Comparison of ENCODE assay signal across 8 cellular contexts in genomic region chr1:15836772-15837669, GRCh38. TPM values are rescaled to one million over a fixed set of nuclear protein-coding genes. Genes with fewer than 3 reads are reported as not detected.
DNase-seq lines count a peak whose midpoint lies in the region; ATAC-seq lines count a peak whose summit lies in the region.

No MANE protein-coding gene starts in this region.

- no peaks in the 10 kb centered on the region for H3K27me3 ChIP-seq in iPS-15b (ENCODE audit: control insufficient read depth, insufficient read depth, low read length)

- peaks cover 20% of the 10 kb centered on the region for H3K4me1 Mint-ChIP-seq in activated T-cell treated with anti-CD3 and anti-CD28 coated beads, Interleukin-2, amount 50 U/mL, for 4 hours (ENCODE audit: low read depth)

- H3K4me1 ChIP-seq in iPS-15b (ENCODE audit: control insufficient read depth, insufficient read depth, low read length), result no peaks in the 10 kb centered on the region

- H3K36me3 ChIP-seq in iPS-15b (ENCODE audit: control insufficient read depth, insufficient read depth, low read length), result no peaks in the 10 kb centered on the region

- H3K4me3 Mint-ChIP-seq in activated T-cell treated with anti-CD3 and anti-CD28 coated beads, Interleukin-2, amount 50 U/mL, for 4 hours, result peak overlapping the region; percentile 93

- DNase-seq in Right ventricle myocardium inferior (ENCODE audit: missing footprints), result peak; percentile 85
- DNase-seq in cardiac septum (ENCODE audit: low spot score), result no peak
- peak; percentile 70 for DNase-seq in activated T-cell treated with anti-CD3 and anti-CD28 coated beads, Interleukin-2, amount 50 U/mL, for 4 hours
- DNase-seq in stimulated activated CD4-positive, alpha-beta T cell treated with anti-CD3 and anti-CD28 coated beads, Interleukin-1b, Interleukin-23, amount 100 ng/mL, for 4 hours (ENCODE audit: low read depth in 2 of 2), result peak; percentile 27 to 61
- DNase-seq in NCI-H69 (lab: John Stamatoyannopoulos, UW), result no peak
- DNase-seq in NCI-H2081 treated with DMSO at 0.1 percent for 48 hours (lab: John Stamatoyannopoulos, UW), result no peak

- H3K9ac ChIP-seq in iPS-15b (ENCODE audit: low read depth, low read length), result no peak overlapping the region

- no peaks in the 10 kb centered on the region for H3K9me3 Mint-ChIP-seq in activated T-cell treated with anti-CD3 and anti-CD28 coated beads, Interleukin-2, amount 50 U/mL, for 4 hours

- no peaks in the 10 kb centered on the region for H3K9me3 ChIP-seq in iPS-15b (ENCODE audit: control insufficient read depth, insufficient read depth, low read length)

- intact Hi-C loops in Right ventricle myocardium inferior (cut with DNase I), result no loop called here
- intact Hi-C loops in cardiac septum (cut with DNase I), result no loop called here

- no peaks in the 10 kb centered on the region for H3K27me3 Mint-ChIP-seq in activated T-cell treated with anti-CD3 and anti-CD28 coated beads, Interleukin-2, amount 50 U/mL, for 4 hours (ENCODE audit: low read depth)

- ATAC-seq in Right ventricle myocardium inferior (no peak), GM18909 (IDR thresholded peaks at IDR 0.05; ENCODE audit: poor library complexity, unreplicated experiment) (no peak)
- no peak for ATAC-seq in activated T-cell treated with anti-CD3 and anti-CD28 coated beads, Interleukin-2, amount 50 U/mL, for 4 hours

- no peaks in the 10 kb centered on the region for H3K36me3 Mint-ChIP-seq in activated T-cell treated with anti-CD3 and anti-CD28 coated beads, Interleukin-2, amount 50 U/mL, for 4 hours (ENCODE audit: insufficient read depth)

- H3K4me3 ChIP-seq in iPS-15b (ENCODE audit: low read depth, low read length), result peak overlapping the region; percentile 43

RNA-seq across cellular contexts. Expression of gene SPEN, which starts 10.5 kb away (rescaled TPM):
- total RNA-seq in Right ventricle myocardium inferior (21.4 TPM), cardiac septum (37.8 TPM)
- total RNA-seq in activated T-cell treated with anti-CD3 and anti-CD28 coated beads, Interleukin-2, amount 50 U/mL, for 4 hours, result 10 to 100 TPM; 80.4 to 85.2 (median 82.1) TPM

RNA-seq across cellular contexts. Expression of gene UQCRHL, which starts 29.6 kb away (rescaled TPM):
- total RNA-seq in Right ventricle myocardium inferior (6.2 TPM), cardiac septum (4.9 TPM)
- total RNA-seq in activated T-cell treated with anti-CD3 and anti-CD28 coated beads, Interleukin-2, amount 50 U/mL, for 4 hours, result 1 to 10 TPM; 1.2 to 2.1 (median 1.7) TPM

Comparison
In these comparisons a context has a peak if more than half of its experiments do, and no peak if none do; other contexts are left out.
1. DNase-seq: peak in Right ventricle myocardium inferior (single experiment), activated T-cell treated with anti-CD3 and anti-CD28 coated beads, Interleukin-2, amount 50 U/mL, for 4 hours (single experiment) and stimulated activated CD4-positive, alpha-beta T cell treated with anti-CD3 and anti-CD28 coated beads, Interleukin-1b, Interleukin-23, amount 100 ng/mL, for 4 hours (2 of 2); none in cardiac septum (single experiment), NCI-H69 (single experiment) and NCI-H2081 treated with DMSO at 0.1 percent for 48 hours (single experiment).